In the genomic region with DNA sequence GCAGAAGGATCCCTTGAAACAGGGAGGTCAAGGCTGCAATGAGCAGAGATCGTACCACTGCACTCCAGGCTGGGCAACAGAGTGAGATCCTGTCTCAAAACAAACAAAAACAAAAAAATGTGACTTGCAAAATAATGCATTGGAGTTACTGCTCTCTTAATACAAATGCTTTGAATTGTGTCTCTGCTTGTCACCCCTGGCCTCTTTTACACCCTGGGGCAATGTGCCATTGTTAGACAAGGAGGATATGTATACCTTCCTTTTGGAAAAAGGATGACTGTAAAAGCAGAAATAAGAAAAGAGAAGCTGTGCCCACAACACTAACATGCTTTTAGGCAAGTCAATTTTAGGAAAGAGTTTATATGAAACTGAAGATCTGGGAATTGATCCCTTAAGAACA, we compare ENCODE assay signal across 29 cellular contexts.
"Had no signal": no experiment of that assay in that cellular context is flagged by ENCODE, and none has a peak within 500 bp of the region (broad histone marks: within the 10 kb centered on the region; RNA-seq: fewer than 3 reads in every experiment).

No MANE protein-coding gene starts in this region.

- H3K4me3 ChIP-seq: left lung, lower lobe of right lung, neural progenitor cell, psoas muscle, skin epidermis, stomach, testis, thyroid gland, transverse colon, upper lobe of right lung had no signal

- ATAC-seq: left colon; left lung; lower lobe of right lung; naive thymus-derived CD8-positive, alpha-beta T cell; psoas muscle; sciatic nerve; stimulated activated naive B cell treated with anti-CD40 and anti-IgM and Interleukin-4, amounts not matched to agents 10 μg/mL and 1 μg/mL and 100 μg/mL, for 72 hours; stimulated activated naive CD8-positive, alpha-beta T cell treated with anti-CD3 and anti-CD28 coated beads, Interleukin-15, Interleukin-2, amounts not matched to agents 100 U/mL and 50 U/mL, for 24 hours; upper lobe of right lung had no signal

- H3K27me3 ChIP-seq: left lung, neural progenitor cell, neutrophil, stomach, testis, thyroid gland, transverse colon, upper lobe of right lung had no signal

- H3K9ac ChIP-seq: neural progenitor cell, parathyroid adenoma had no signal

- H3K27ac ChIP-seq: left lung, lower lobe of right lung, neural progenitor cell, neutrophil, parathyroid adenoma, psoas muscle, skin epidermis, stomach, testis, thyroid gland, transverse colon, upper lobe of right lung had no signal

- DNase-seq: hypothalamus; immature natural killer cell; kidney; left colon; left lung; lower lobe of right lung; mammary epithelial cell; mesenchymal stem cell; naive thymus-derived CD8-positive, alpha-beta T cell; occipital lobe; psoas muscle; stimulated activated CD4-positive, alpha-beta T cell treated with anti-CD3 and anti-CD28 coated beads, Interleukin-12 subunit alpha, Interleukin-12 subunit beta, amount 100 ng/mL, for 4 hours; stimulated activated CD4-positive, alpha-beta T cell treated with anti-CD3 and anti-CD28 coated beads, Interleukin-15, amount 100 ng/mL, for 24 hours; stimulated activated CD4-positive, alpha-beta T cell treated with anti-CD3 and anti-CD28 coated beads, Interleukin-2, amount 100 ng/mL, for 24 hours; stimulated activated CD4-positive, alpha-beta T cell treated with anti-CD3 and anti-CD28 coated beads, Interleukin-4, amount 100 ng/mL, for 1 hour; stimulated activated naive B cell treated with anti-CD40 and anti-IgM and Interleukin-4, amounts not matched to agents 10 μg/mL and 1 μg/mL and 100 μg/mL, for 72 hours; stimulated activated naive CD8-positive, alpha-beta T cell treated with anti-CD3 and anti-CD28 coated beads, Interleukin-15, Interleukin-2, amounts not matched to agents 100 U/mL and 50 U/mL, for 24 hours; stomach; testis; thyroid gland; transverse colon; upper lobe of right lung had no signal

- H3K9me3 ChIP-seq: left lung, lower lobe of right lung, neutrophil, psoas muscle, stomach, testis, thyroid gland, transverse colon, upper lobe of right lung had no signal

- H3K4me1 ChIP-seq: neural progenitor cell, parathyroid adenoma, testis, transverse colon had no signal

- H3K36me3 ChIP-seq: left lung, lower lobe of right lung, neural progenitor cell, neutrophil, stomach, thyroid gland, transverse colon, upper lobe of right lung had no signal

- FAIRE-seq: islet of Langerhans, kidney, urothelium cell line had no signal

- H3K4me2 ChIP-seq: neural progenitor cell had no signal

- H2AFZ ChIP-seq: neural progenitor cell, parathyroid adenoma had no signal

- H3K79me2 ChIP-seq: parathyroid adenoma had no signal
